In genomic region chr7:18927134-18927533, GRCh38 we compare ENCODE assay signal across 25 cellular contexts.
DNase-seq lines count a peak whose midpoint lies in the region; ATAC-seq and TF ChIP-seq lines count a peak whose summit lies in the region.
"Had no signal": no experiment of that assay in that cellular context is flagged by ENCODE, and none has a peak within 500 bp of the region (broad histone marks: within the 10 kb centered on the region; RNA-seq: fewer than 3 reads in every experiment).

No MANE protein-coding gene starts in this region.

- no peak overlapping the region for H2BK15ac ChIP-seq in IMR-90 (ENCODE audit: low read depth, low read length)

- H3K9me3 Mint-ChIP-seq in mesothelial cell of epicardium: peaks cover 5% of the 10 kb centered on the region
- H3K9me3 Mint-ChIP-seq: nephron had no signal

- H3K9me1 ChIP-seq in IMR-90 (ENCODE audit: insufficient read depth, low read length): no peaks in the 10 kb centered on the region

- H3K27me3 ChIP-seq in BJ (ENCODE audit: control insufficient read depth, insufficient read depth, low read length) (no peaks in the 10 kb centered on the region), IMR-90 (ENCODE audit: control insufficient read depth, insufficient read depth, low read length) (no peaks in the 10 kb centered on the region), heart right ventricle (no peaks in the 10 kb centered on the region)
- H3K27me3 ChIP-seq: cardiac muscle cell, tibial artery had no signal

- H3K56ac ChIP-seq in IMR-90 (ENCODE audit: extremely low read depth, insufficient read depth, low read length): no peak overlapping the region

- H2AFZ ChIP-seq in IMR-90 (replicated peaks; ENCODE audit: low read length, poor library complexity): no peak overlapping the region

- H4K20me1 ChIP-seq in IMR-90 (ENCODE audit: insufficient read depth, low read length): no peaks in the 10 kb centered on the region

- TF ChIP-seq RAD21 in IMR-90 (IDR thresholded peaks at IDR 0.05; ENCODE audit: low read length): no peak

- H3K36me3 ChIP-seq in BJ (ENCODE audit: control insufficient read depth, insufficient read depth, low read length) (no peaks in the 10 kb centered on the region), IMR-90 (ENCODE audit: control insufficient read depth, insufficient read depth, low read length) (no peaks in the 10 kb centered on the region), heart right ventricle (no peaks in the 10 kb centered on the region)
- H3K36me3 ChIP-seq: cardiac muscle cell, tibial artery had no signal

- H3K27ac Mint-ChIP-seq in mesothelial cell of epicardium: peak overlapping the region; percentile 75
- H3K27ac Mint-ChIP-seq: activated CD4-positive, alpha-beta T cell treated with anti-CD3 and anti-CD28 coated beads, Interleukin-2, amount 10 ng/mL, durations not matched to agents 7 days and 5 days; activated T-helper 2 cell treated with anti-CD3 and anti-CD28 coated beads, Interferon-gamma antibody, Interleukin-2, Interleukin-4, amounts not matched to agents 10 μg/mL and 5 μg/mL and 100 μg/mL, durations not matched to agents 14 hours and 24 hours and 36 hours; nephron; progenitor cell of endocrine pancreas; T-helper 17 cell had no signal

- no peak overlapping the region for H4K91ac ChIP-seq in IMR-90 (ENCODE audit: insufficient read depth, low read depth, low read length)

- H2AK5ac ChIP-seq in IMR-90 (ENCODE audit: low read depth, low read length): no peak overlapping the region

- H3K9ac ChIP-seq in IMR-90 (ENCODE audit: low read depth, low read length): no peak overlapping the region

- H2BK5ac ChIP-seq in IMR-90 (ENCODE audit: low read depth, low read length, poor library complexity, severe bottlenecking): no peak overlapping the region

- H3K9me3 ChIP-seq in IMR-90 (ENCODE audit: control insufficient read depth, insufficient read depth, low read length) (no peaks in the 10 kb centered on the region), heart right ventricle (no peaks in the 10 kb centered on the region)
- H3K9me3 ChIP-seq: tibial artery had no signal

- no peak overlapping the region; the same call in 1 of the 2 replicates for H3K23ac ChIP-seq in IMR-90 (ENCODE audit: low read depth, low read length)

- no peaks in the 10 kb centered on the region for H3K36me3 Mint-ChIP-seq in mesothelial cell of epicardium

- H2BK120ac ChIP-seq in IMR-90 (ENCODE audit: low read depth, low read length): no peak overlapping the region

- POLR2A ChIA-PET in BJ (lab: Charles Lee) (no interaction called here), IMR-90 (lab: Charles Lee; ENCODE audit: unreplicated experiment) (no interaction called here)

- no peak overlapping the region for H4K8ac ChIP-seq in IMR-90 (ENCODE audit: low read depth in 2 of 2, low read length in 2 of 2)

- no peak overlapping the region for H2BK20ac ChIP-seq in IMR-90 (ENCODE audit: low read depth, low read length)

- DNase-seq in BJ (ENCODE audit: low read depth): peak; percentile 9
- peak; percentile 72 for DNase-seq in IMR-90
- peak; percentile 66 for DNase-seq in astrocyte of the spinal cord (ENCODE audit: low read depth, low spot score)
- no peak for DNase-seq in mesothelial cell of epicardium (ENCODE audit: low spot score in 2 of 2, unreplicated experiment in 2 of 2)
- no peak for DNase-seq in heart right ventricle
- DNase-seq: activated CD4-positive, alpha-beta T cell treated with anti-CD3 and anti-CD28 coated beads, Interleukin-2, amount 10 ng/mL, durations not matched to agents 7 days and 5 days; COR-L47; DND-41; MV-4-11; NCI-H187; NCI-H2227 treated with DMSO at 0.1 percent for 48 hours; NCI-H774; OCI-M1; stimulated activated CD4-positive, alpha-beta T cell treated with anti-CD3 and anti-CD28 coated beads, Interleukin-4, amount 100 ng/mL, for 1 hour; stimulated activated naive CD8-positive, alpha-beta T cell treated with anti-CD3 and anti-CD28 coated beads, Interleukin-15, Interleukin-2, amounts not matched to agents 100 U/mL and 50 U/mL, for 24 hours; T-helper 17 cell; tibial artery had no signal

- no peak overlapping the region for H3K4me3 ChIP-seq in BJ (ENCODE audit: low read depth, low read length)
- no peak overlapping the region for H3K4me3 ChIP-seq in IMR-90 (ENCODE audit: insufficient read depth, low read depth, low read length)
- no peak overlapping the region for H3K4me3 ChIP-seq in astrocyte of the spinal cord (ENCODE audit: low read depth, low read length)
- no peak overlapping the region for H3K4me3 ChIP-seq in heart right ventricle
- H3K4me3 ChIP-seq: cardiac muscle cell, K562, tibial artery had no signal

- H3K4me1 ChIP-seq in IMR-90 (ENCODE audit: control insufficient read depth, insufficient read depth, low read length): no peaks in the 10 kb centered on the region
- no peaks in the 10 kb centered on the region for H3K4me1 ChIP-seq in heart right ventricle
- H3K4me1 ChIP-seq: tibial artery had no signal

- H3K27ac ChIP-seq in IMR-90 (ENCODE audit: insufficient read depth, low read length) (no peak overlapping the region), heart right ventricle (no peak overlapping the region)
- H3K27ac ChIP-seq: cardiac muscle cell, tibial artery had no signal

- dilution Hi-C loops in IMR-90 (cut with HindIII; ENCODE audit: low sequenced_read_pairs, unreplicated experiment): no loop called here

- no CpG with 5 or more reads among the region's 2 CpGs for WGBS in IMR-90 (ENCODE audit: extremely low coverage in 2 of 2, insufficient read length in 1 of 2), 2 experiments
- WGBS in heart right ventricle, 2 donors: 72 to 76% methylated on average over 2 of the region's 2 CpGs

- no peak overlapping the region for H3K4me3 Mint-ChIP-seq in mesothelial cell of epicardium
- H3K4me3 Mint-ChIP-seq: activated CD4-positive, alpha-beta T cell treated with anti-CD3 and anti-CD28 coated beads, Interleukin-2, amount 10 ng/mL, durations not matched to agents 7 days and 5 days; nephron; T-helper 17 cell had no signal

- no peak overlapping the region for H4K5ac ChIP-seq in IMR-90 (ENCODE audit: low read depth, low read length)

- no peak overlapping the region for H3K14ac ChIP-seq in IMR-90 (replicated peaks; ENCODE audit: low read depth, low read length)

- H3K4me1 Mint-ChIP-seq in mesothelial cell of epicardium: peaks cover 15% of the 10 kb centered on the region
- H3K4me1 Mint-ChIP-seq: activated CD4-positive, alpha-beta T cell treated with anti-CD3 and anti-CD28 coated beads, Interleukin-2, amount 10 ng/mL, durations not matched to agents 7 days and 5 days; nephron; T-helper 17 cell had no signal

- H3K4me2 ChIP-seq in IMR-90 (ENCODE audit: low read depth, low read length): no peak overlapping the region

- H3K27me3 Mint-ChIP-seq in mesothelial cell of epicardium (ENCODE audit: low read depth): no peaks in the 10 kb centered on the region
- H3K27me3 Mint-ChIP-seq: activated CD4-positive, alpha-beta T cell treated with anti-CD3 and anti-CD28 coated beads, Interleukin-2, amount 10 ng/mL, durations not matched to agents 7 days and 5 days; progenitor cell of endocrine pancreas; T-helper 17 cell had no signal

- ATAC-seq in IMR-90 (ENCODE audit: low read depth) (no peak), GM21717 (IDR thresholded peaks at IDR 0.05; ENCODE audit: unreplicated experiment) (no peak), HG02678 (IDR thresholded peaks at IDR 0.05; ENCODE audit: unreplicated experiment) (no peak), heart right ventricle (no peak), GM21786 (IDR thresholded peaks at IDR 0.05; ENCODE audit: unreplicated experiment) (no peak)
- ATAC-seq: K562; stimulated activated naive CD8-positive, alpha-beta T cell treated with anti-CD3 and anti-CD28 coated beads, Interleukin-15, Interleukin-2, amounts not matched to agents 100 U/mL and 50 U/mL, for 24 hours; T-helper 17 cell had no signal

- BruUV-seq in IMR-90 (replicated peaks; lab: Mats Ljungman, UMichigan): no TSS peak

- in situ Hi-C loops in IMR-90 (cut with MboI; ENCODE audit: low sequenced_read_pairs): no loop called here
- in situ Hi-C loops in astrocyte of the spinal cord (cut with HindIII; ENCODE audit: low sequenced_read_pairs): no loop called here

- intact Hi-C loops in IMR-90 (cut with micrococcal nuclease): no loop called here
- intact Hi-C loops in heart right ventricle (cut with DNase I): no loop called here

- H2AK9ac ChIP-seq in IMR-90 (replicated peaks; ENCODE audit: low read depth, low read length, poor library complexity): no peak overlapping the region

- H3K79me1 ChIP-seq in IMR-90 (ENCODE audit: low read depth in 1 of 2, low read length in 2 of 2): no peaks in the 10 kb centered on the region

- no peak for TF ChIP-seq CTCF in BJ (IDR thresholded peaks at IDR 0.05; ENCODE audit: insufficient read depth, low read depth, low read length)
- TF ChIP-seq CTCF in IMR-90 (conservative IDR thresholded peaks at IDR 0.05; ENCODE audit: low read depth, low read length): no peak
- TF ChIP-seq CTCF in astrocyte of the spinal cord (IDR thresholded peaks at IDR 0.05; ENCODE audit: low read depth, low read length): no peak
- TF ChIP-seq CTCF in mesothelial cell of epicardium (IDR thresholded peaks at IDR 0.05; ENCODE audit: unreplicated experiment): no peak
- TF ChIP-seq CTCF in heart right ventricle (IDR thresholded peaks at IDR 0.05): no peak

- no peak overlapping the region for H3K4ac ChIP-seq in IMR-90 (ENCODE audit: low read depth, low read length)

- CTCF ChIA-PET in BJ (lab: Yijun Ruan, JAX): no interaction called here
- CTCF ChIA-PET in IMR-90 (lab: Yijun Ruan, JAX): no interaction called here

- TF ChIP-seq POLR2A in IMR-90 (IDR thresholded peaks at IDR 0.05; ENCODE audit: low read depth, low read length): no peak

- H3K18ac ChIP-seq in IMR-90 (ENCODE audit: low read depth, low read length): no peak overlapping the region

TF ChIP-seq in IMR-90, 13 proteins besides CTCF, POLR2A, EP300 and RAD21:
- TF ChIP-seq RFX5 (IDR thresholded peaks at IDR 0.05; ENCODE audit: low read depth, low read length) (no peak), CHD1 (IDR thresholded peaks at IDR 0.05; ENCODE audit: low read depth, low read length) (no peak), BHLHE40 (IDR thresholded peaks at IDR 0.05; ENCODE audit: low read depth, low read length) (no peak), FOS (IDR thresholded peaks at IDR 0.05; ENCODE audit: low read depth, low read length) (no peak), RCOR1 (IDR thresholded peaks at IDR 0.05; ENCODE audit: insufficient replicate concordance, low read length) (no peak), SMC3 (IDR thresholded peaks at IDR 0.05; ENCODE audit: low read depth, low read length) (no peak), CEBPB (IDR thresholded peaks at IDR 0.05; ENCODE audit: low read depth, low read length) (no peak)
TF ChIP-seq in IMR-90: peak in this region for 0.

Comparison
In these comparisons a context has a peak if more than half of its experiments do, and no peak if none do; other contexts are left out.
1. DNase-seq: peak in BJ (single experiment), IMR-90 (single experiment) and astrocyte of the spinal cord (single experiment); none in mesothelial cell of epicardium (0 of 2) and heart right ventricle (0 of 2).